ENCODE assay signal across 8 cellular contexts in the genomic region with DNA sequence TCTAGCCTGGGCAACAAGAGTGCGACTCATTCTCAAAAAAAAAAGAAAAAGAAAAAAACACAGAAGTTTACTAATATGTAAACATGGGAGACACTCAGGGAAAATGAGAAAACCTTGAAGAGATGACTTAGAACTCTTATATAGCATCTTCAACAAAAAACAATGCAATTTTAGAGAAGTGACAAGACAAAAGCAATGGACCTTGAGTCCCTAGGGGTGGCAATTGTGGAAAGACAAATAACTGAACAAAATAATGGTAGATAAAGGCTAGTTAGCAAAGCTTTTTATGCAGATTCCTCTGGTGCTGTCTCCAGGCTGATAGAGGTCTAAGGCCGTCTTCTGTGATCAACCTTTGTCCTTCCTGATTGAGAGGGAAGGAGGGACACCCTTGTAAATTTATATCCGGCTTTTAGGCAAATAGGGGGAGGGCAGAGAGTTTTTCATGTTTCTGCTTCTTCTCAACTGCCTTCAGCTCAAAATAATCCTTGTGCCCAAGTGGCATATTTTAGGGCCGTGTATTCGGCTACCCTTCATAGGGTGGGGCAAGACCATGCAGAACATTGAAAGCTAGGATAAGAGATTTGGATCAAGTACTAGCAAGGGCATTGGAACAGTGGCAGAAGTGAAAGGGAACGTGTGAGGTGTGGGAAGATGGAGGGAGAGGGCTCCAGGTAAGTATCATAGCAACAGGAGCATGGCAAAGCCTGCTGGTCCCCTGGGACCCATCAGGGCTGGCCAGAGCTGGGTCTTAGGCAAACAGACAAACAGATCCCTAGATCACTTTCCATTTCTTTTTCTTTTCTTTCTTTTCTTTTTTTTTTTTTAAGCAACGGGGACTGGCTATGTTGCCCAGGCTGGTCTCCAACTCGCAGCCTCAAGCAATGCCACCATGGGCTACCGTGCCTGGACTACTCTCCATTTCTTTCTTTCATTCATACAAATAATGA.
DNase-seq lines count a peak whose midpoint lies in the region; ATAC-seq and TF ChIP-seq lines count a peak whose summit lies in the region.

No MANE protein-coding gene starts in this region.

- peak overlapping the region; percentile 3 to 83 for H3K4me3 Mint-ChIP-seq in activated T-cell treated with anti-CD3 and anti-CD28 coated beads, Interleukin-2, amount 50 U/mL, for 72 hours

- TF ChIP-seq EP300 in tibial nerve (IDR thresholded peaks at IDR 0.05), result no peak

- peak; percentile 38 for TF ChIP-seq POLR2A in Raji (IDR thresholded peaks at IDR 0.05; ENCODE audit: insufficient read depth, low read depth, low read length)
- TF ChIP-seq POLR2A in tibial nerve (IDR thresholded peaks at IDR 0.05), result no peak

- no peak overlapping the region for H3K27ac Mint-ChIP-seq in activated T-cell treated with anti-CD3 and anti-CD28 coated beads, Interleukin-2, amount 50 U/mL, for 72 hours

- intact Hi-C loops in left colon (cut with DNase I, micrococcal nuclease), result no loop called here

- no peaks in the 10 kb centered on the region for H3K36me3 Mint-ChIP-seq in activated T-cell treated with anti-CD3 and anti-CD28 coated beads, Interleukin-2, amount 50 U/mL, for 72 hours (ENCODE audit: insufficient read depth in 2 of 2)

- no peaks in the 10 kb centered on the region for H3K27me3 ChIP-seq in tibial nerve

- DNase-seq in activated T-cell treated with anti-CD3 and anti-CD28 coated beads, Interleukin-2, amount 50 U/mL, for 72 hours, result no peak
- no peak for DNase-seq in activated T-cell treated with anti-CD3 and anti-CD28 coated beads for 4 hours
- no peak for DNase-seq in left colon
- DNase-seq in tibial nerve (ENCODE audit: low spot score in 2 of 2), result no peak
- DNase-seq in amniotic stem cell (lab: John Stamatoyannopoulos, UW), result no peak
- no peak for DNase-seq in GDM1 (lab: John Stamatoyannopoulos, UW)
- DNase-seq in iPS-NIHi7 (ENCODE audit: extremely low spot score), result no peak

- no peak for ATAC-seq in activated T-cell treated with anti-CD3 and anti-CD28 coated beads, Interleukin-2, amount 50 U/mL, for 72 hours (replicated peaks in 1 of 2)
- ATAC-seq in left colon, result peak; percentile 70

- H3K4me1 Mint-ChIP-seq in activated T-cell treated with anti-CD3 and anti-CD28 coated beads, Interleukin-2, amount 50 U/mL, for 72 hours (ENCODE audit: low read depth), result no peaks in the 10 kb centered on the region

- no peaks in the 10 kb centered on the region for H3K9me3 ChIP-seq in tibial nerve

- H3K27me3 Mint-ChIP-seq in activated T-cell treated with anti-CD3 and anti-CD28 coated beads, Interleukin-2, amount 50 U/mL, for 72 hours (ENCODE audit: low read depth), result no peaks in the 10 kb centered on the region

- H3K4me3 ChIP-seq in tibial nerve, result no peak overlapping the region

- H3K36me3 ChIP-seq in tibial nerve, result no peaks in the 10 kb centered on the region

- peak overlapping the region in 3 of 4 donors; percentile 79 to 93 (median 89) for H3K27ac ChIP-seq in tibial nerve

- H3K4me1 ChIP-seq in tibial nerve, result peaks cover 0 to 51% (median 19%) of the 10 kb centered on the region in 4 donors

- H3K9me3 Mint-ChIP-seq in activated T-cell treated with anti-CD3 and anti-CD28 coated beads, Interleukin-2, amount 50 U/mL, for 72 hours, result no peaks in the 10 kb centered on the region

- TF ChIP-seq CTCF in tibial nerve (IDR thresholded peaks at IDR 0.05), result no peak

- 84 to 85% methylated on average over 9 of the region's 9 CpGs for whole genome bisulfite sequencing in tibial nerve, 2 donors
